In the genomic region with DNA sequence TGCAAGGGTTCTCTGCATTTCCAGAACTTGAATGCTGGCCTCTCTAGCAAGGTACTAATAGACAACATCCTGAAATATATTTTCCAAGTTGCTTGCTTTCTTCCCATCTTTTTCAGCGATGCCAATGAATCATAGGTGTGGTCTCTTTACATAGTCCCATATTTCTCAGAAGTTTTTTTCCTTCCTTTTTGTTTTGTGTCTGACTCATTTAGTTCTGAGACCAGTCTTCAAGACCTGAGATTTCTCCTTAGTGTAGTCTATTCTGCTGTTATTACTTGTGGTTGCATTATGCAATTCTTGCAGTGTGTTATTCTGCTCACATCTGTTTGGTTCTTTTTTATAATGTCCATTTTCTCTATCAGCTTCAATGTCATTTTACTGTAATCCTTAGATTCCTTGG, we compare ENCODE assay signal across 7 cellular contexts.
DNase-seq lines count a peak whose midpoint lies in the region; ATAC-seq, FAIRE-seq and TF ChIP-seq lines count a peak whose summit lies in the region.

No MANE protein-coding gene starts in this region.

- H3K4me3 ChIP-seq in epithelial cell of esophagus (ENCODE audit: low read length) = no peak overlapping the region

- peak; percentile 24 for FAIRE-seq in GM18507 (lab: Jason Lieb, UNC)

- TF ChIP-seq CTCF in epithelial cell of esophagus (IDR thresholded peaks at IDR 0.05; ENCODE audit: insufficient read depth, low read depth, low read length, missing control alignments) = no peak

- intact Hi-C loops in Right ventricle myocardium superior (cut with DNase I) = no loop called here

- no peak for ATAC-seq in Right ventricle myocardium superior (ENCODE audit: poor library complexity)

- DNase-seq in GM18507 (ENCODE audit: extremely low spot score, insufficient read length, low read depth) = no peak
- peak; percentile 9 for DNase-seq in MV-4-11 (lab: John Stamatoyannopoulos, UW)
- DNase-seq in epithelial cell of esophagus (ENCODE audit: low read depth) = peak; percentile 31
- peak; percentile 3 for DNase-seq in non-pigmented ciliary epithelial cell (ENCODE audit: low read depth)
- no peak for DNase-seq in T1000 (lab: John Stamatoyannopoulos, UW)
- no peak for DNase-seq in cortex of kidney (lab: John Stamatoyannopoulos, UW)
- no peak for DNase-seq in Right ventricle myocardium superior

Comparison
In these comparisons a context has a peak if more than half of its experiments do, and no peak if none do; other contexts are left out.
1. DNase-seq: peak in MV-4-11 (single experiment), epithelial cell of esophagus (single experiment) and non-pigmented ciliary epithelial cell (single experiment); none in GM18507 (single experiment), T1000 (single experiment), cortex of kidney (single experiment) and Right ventricle myocardium superior (single experiment).